Comparison of ENCODE assay signal across 37 cellular contexts in genomic region chr1:227261501-227261900, GRCh38.
"Had no signal": no experiment of that assay in that cellular context is flagged by ENCODE, and none has a peak within 500 bp of the region (broad histone marks: within the 10 kb centered on the region; RNA-seq: fewer than 3 reads in every experiment).

No MANE protein-coding gene starts in this region.

- H3K36me3 Mint-ChIP-seq: activated CD4-positive, alpha-beta memory T cell treated with anti-CD3 and anti-CD28 coated beads for 36 hours; activated naive CD4-positive, alpha-beta T cell treated with anti-CD3 and anti-CD28 coated beads, Interleukin-2, amount 50 U/mL, for 72 hours; activated naive CD8-positive, alpha-beta T cell treated with anti-CD3 and anti-CD28 coated beads for 36 hours had no signal

- H3K4me3 Mint-ChIP-seq: activated B cell treated with CpG ODN at 0.5 μM for 24 hours; activated CD4-positive, alpha-beta memory T cell treated with anti-CD3 and anti-CD28 coated beads for 36 hours; activated CD4-positive, alpha-beta T cell treated with anti-CD3 and anti-CD28 coated beads, Interleukin-2, amount 10 ng/mL, durations not matched to agents 24 days and 14 days; activated CD8-positive, alpha-beta T cell treated with anti-CD3 and anti-CD28 coated beads for 36 hours; activated naive CD4-positive, alpha-beta T cell treated with anti-CD3 and anti-CD28 coated beads for 36 hours; activated naive CD8-positive, alpha-beta T cell treated with anti-CD3 and anti-CD28 coated beads for 36 hours; activated T-cell treated with anti-CD3 and anti-CD28 coated beads, Interleukin-2, amount 50 U/mL, for 4 hours; activated T-cell treated with anti-CD3 and anti-CD28 coated beads, Interleukin-2, amount 50 U/mL, for 72 hours; activated T-helper 1 cell treated with anti-CD3 and anti-CD28 coated beads, Interleukin-12 subunit alpha, Interleukin-12 subunit beta, Interleukin-2, Interleukin-4 antibody, amounts not matched to agents 30 ng/mL and 10 ng/mL and 1 ng/mL, durations not matched to agents 14 hours and 24 hours and 36 hours; activated T-helper 17 cell treated with anti-CD3 and anti-CD28 coated beads, Interleukin-2, amount 50 U/mL, for 72 hours; central memory CD8-positive, alpha-beta T cell; T-helper 1 cell treated with Interleukin-12 subunit alpha and Interleukin-12 subunit beta and Interleukin-4 antibody, amounts not matched to agents 30 μg/mL and 1 μg/mL, for 36 hours; T-helper 2 cell treated with Interferon-gamma antibody and Interleukin-4, amounts not matched to agents 5 μg/mL and 100 μg/mL, for 36 hours had no signal

- H3K9me3 Mint-ChIP-seq: activated B cell treated with CpG ODN at 0.5 μM for 24 hours; activated CD4-positive, alpha-beta memory T cell treated with anti-CD3 and anti-CD28 coated beads for 36 hours; activated CD4-positive, alpha-beta T cell treated with anti-CD3 and anti-CD28 coated beads, Interleukin-2, amount 10 ng/mL, durations not matched to agents 24 days and 14 days; activated CD8-positive, alpha-beta T cell treated with anti-CD3 and anti-CD28 coated beads for 36 hours; activated naive CD4-positive, alpha-beta T cell treated with anti-CD3 and anti-CD28 coated beads for 36 hours; activated naive CD4-positive, alpha-beta T cell treated with anti-CD3 and anti-CD28 coated beads, Interleukin-2, amount 50 U/mL, for 72 hours; activated naive CD8-positive, alpha-beta T cell treated with anti-CD3 and anti-CD28 coated beads for 36 hours; activated T-cell treated with anti-CD3 and anti-CD28 coated beads, Interleukin-2, amount 50 U/mL, for 4 hours; activated T-cell treated with anti-CD3 and anti-CD28 coated beads, Interleukin-2, amount 50 U/mL, for 72 hours; activated T-helper 1 cell treated with anti-CD3 and anti-CD28 coated beads, Interleukin-12 subunit alpha, Interleukin-12 subunit beta, Interleukin-2, Interleukin-4 antibody, amounts not matched to agents 30 ng/mL and 10 ng/mL and 1 ng/mL, durations not matched to agents 14 hours and 24 hours and 36 hours; activated T-helper 17 cell treated with anti-CD3 and anti-CD28 coated beads, Interleukin-2, amount 50 U/mL, for 72 hours; central memory CD8-positive, alpha-beta T cell; T-helper 1 cell treated with Interleukin-12 subunit alpha and Interleukin-12 subunit beta and Interleukin-4 antibody, amounts not matched to agents 30 μg/mL and 1 μg/mL, for 36 hours; T-helper 2 cell treated with Interferon-gamma antibody and Interleukin-4, amounts not matched to agents 5 μg/mL and 100 μg/mL, for 36 hours had no signal

- H3K4me1 Mint-ChIP-seq: activated B cell treated with CpG ODN at 0.5 μM for 24 hours; activated CD4-positive, alpha-beta T cell treated with anti-CD3 and anti-CD28 coated beads, Interleukin-2, amount 10 ng/mL, durations not matched to agents 24 days and 14 days; activated naive CD8-positive, alpha-beta T cell treated with anti-CD3 and anti-CD28 coated beads for 36 hours; activated T-helper 17 cell treated with anti-CD3 and anti-CD28 coated beads, Interleukin-2, amount 50 U/mL, for 72 hours; central memory CD8-positive, alpha-beta T cell had no signal

- DNase-seq: activated B cell treated with CpG ODN at 0.5 μM for 24 hours; activated CD4-positive, alpha-beta memory T cell treated with anti-CD3 and anti-CD28 coated beads for 36 hours; activated CD4-positive, alpha-beta T cell treated with anti-CD3 and anti-CD28 coated beads for 4 hours; activated CD4-positive, alpha-beta T cell treated with anti-CD3 and anti-CD28 coated beads, Interleukin-2, amount 10 ng/mL, durations not matched to agents 24 days and 14 days; activated CD4-positive, alpha-beta T cell treated with anti-CD3 and anti-CD28 coated beads, Interleukin-2, amount 50 U/mL, for 1 hour; activated CD4-positive, alpha-beta T cell treated with anti-CD3 and anti-CD28 coated beads, Interleukin-2, amount 50 U/mL, for 4 hours; activated CD4-positive, CD25-positive, alpha-beta regulatory T cell treated with anti-CD3 and anti-CD28 coated beads, Interleukin-2, amount 50 U/mL, for 72 hours; activated CD8-positive, alpha-beta memory T cell treated with anti-CD3 and anti-CD28 coated beads, Interleukin-2, amount 50 U/mL, for 4 hours; activated CD8-positive, alpha-beta T cell treated with anti-CD3 and anti-CD28 coated beads for 36 hours; activated effector memory CD4-positive, alpha-beta T cell treated with anti-CD3 and anti-CD28 coated beads, Interleukin-2, amount 50 U/mL, for 16 hours; activated gamma-delta T cell treated with Interleukin-2 at 50 U/mL for 16 hours; activated naive CD4-positive, alpha-beta T cell; activated naive CD4-positive, alpha-beta T cell treated with anti-CD3 and anti-CD28 coated beads for 36 hours; activated naive CD4-positive, alpha-beta T cell treated with anti-CD3 and anti-CD28 coated beads, Interleukin-2, amount 50 U/mL, for 16 hours; activated naive CD8-positive, alpha-beta T cell treated with anti-CD3 and anti-CD28 coated beads for 36 hours; activated T-cell treated with anti-CD3 and anti-CD28 coated beads for 4 hours; activated T-cell treated with anti-CD3 and anti-CD28 coated beads, Interleukin-2, amount 50 U/mL, for 1 hour; activated T-cell treated with anti-CD3 and anti-CD28 coated beads, Interleukin-2, amount 50 U/mL, for 4 hours; activated T-cell treated with anti-CD3 and anti-CD28 coated beads, Interleukin-2, amount 50 U/mL, for 72 hours; adrenal gland; amniotic stem cell; aorta; body of pancreas; brain microvascular endothelial cell; caudate nucleus; cerebellar nuclear complex; T-helper 1 cell; T-helper 2 cell; T-helper 9 cell had no signal

- H3K27ac Mint-ChIP-seq: activated B cell treated with CpG ODN at 0.5 μM for 24 hours; activated CD4-positive, alpha-beta memory T cell treated with anti-CD3 and anti-CD28 coated beads for 36 hours; activated CD4-positive, alpha-beta T cell treated with anti-CD3 and anti-CD28 coated beads, Interleukin-2, amount 10 ng/mL, durations not matched to agents 24 days and 14 days; activated CD8-positive, alpha-beta T cell treated with anti-CD3 and anti-CD28 coated beads for 36 hours; activated naive CD4-positive, alpha-beta T cell treated with anti-CD3 and anti-CD28 coated beads for 36 hours; activated naive CD4-positive, alpha-beta T cell treated with anti-CD3 and anti-CD28 coated beads, Interleukin-2, amount 50 U/mL, for 72 hours; activated naive CD8-positive, alpha-beta T cell treated with anti-CD3 and anti-CD28 coated beads for 36 hours; activated T-cell treated with anti-CD3 and anti-CD28 coated beads, Interleukin-2, amount 50 U/mL, for 72 hours; activated T-helper 1 cell treated with anti-CD3 and anti-CD28 coated beads, Interleukin-12 subunit alpha, Interleukin-12 subunit beta, Interleukin-2, Interleukin-4 antibody, amounts not matched to agents 30 ng/mL and 10 ng/mL and 1 ng/mL, durations not matched to agents 14 hours and 24 hours and 36 hours; activated T-helper 17 cell treated with anti-CD3 and anti-CD28 coated beads, Interleukin-2, amount 50 U/mL, for 72 hours; T-helper 1 cell treated with Interleukin-12 subunit alpha and Interleukin-12 subunit beta and Interleukin-4 antibody, amounts not matched to agents 30 μg/mL and 1 μg/mL, for 36 hours; T-helper 2 cell treated with Interferon-gamma antibody and Interleukin-4, amounts not matched to agents 5 μg/mL and 100 μg/mL, for 36 hours had no signal

- FAIRE-seq: astrocyte, bronchial epithelial cell had no signal

- H3K27me3 Mint-ChIP-seq: activated B cell treated with CpG ODN at 0.5 μM for 24 hours; activated naive CD8-positive, alpha-beta T cell treated with anti-CD3 and anti-CD28 coated beads for 36 hours had no signal

- ATAC-seq: activated CD8-positive, alpha-beta T cell treated with anti-CD3 and anti-CD28 coated beads for 36 hours; activated naive CD4-positive, alpha-beta T cell treated with anti-CD3 and anti-CD28 coated beads, Interleukin-2, amount 50 U/mL, for 72 hours; activated T-cell treated with anti-CD3 and anti-CD28 coated beads, Interleukin-2, amount 50 U/mL, for 4 hours; activated T-cell treated with anti-CD3 and anti-CD28 coated beads, Interleukin-2, amount 50 U/mL, for 72 hours; activated T-helper 17 cell treated with anti-CD3 and anti-CD28 coated beads, Interleukin-2, amount 50 U/mL, for 72 hours; body of pancreas had no signal
